Comparison of ENCODE assay signal across 12 cellular contexts in the genomic region with DNA sequence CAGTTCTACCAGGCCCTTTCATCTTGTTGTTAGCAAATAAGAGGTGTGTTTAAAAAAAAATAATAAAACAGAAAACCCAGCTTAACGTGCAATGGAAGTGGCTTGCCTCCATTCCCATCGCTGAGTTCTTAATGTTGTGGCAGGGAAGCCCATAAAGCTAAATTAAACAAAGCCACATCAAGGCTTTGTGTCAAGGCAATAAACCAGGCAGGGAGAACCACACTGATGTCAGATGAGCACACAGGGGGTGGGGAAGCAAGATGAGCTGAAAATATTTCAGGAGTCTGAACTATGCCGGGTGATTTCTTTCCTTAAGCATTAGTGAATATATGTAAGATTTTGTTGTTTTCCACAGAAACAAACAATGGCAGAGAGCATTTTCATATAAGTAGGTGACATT.
A peak's percentile ranks its signal among the peaks of the same experiment; 100 is the strongest.
DNase-seq lines count a peak whose midpoint lies in the region; ATAC-seq and TF ChIP-seq lines count a peak whose summit lies in the region.
"Had no signal": no experiment of that assay in that cellular context is flagged by ENCODE, and none has a peak within 500 bp of the region (broad histone marks: within the 10 kb centered on the region; RNA-seq: fewer than 3 reads in every experiment).

No MANE protein-coding gene starts in this region.

- no peaks in the 10 kb centered on the region for H3K9me3 Mint-ChIP-seq in nephron progenitor cell
- H3K9me3 Mint-ChIP-seq: T-cell had no signal

- H3K4me1 Mint-ChIP-seq in nephron progenitor cell: peaks cover 85% of the 10 kb centered on the region

- peak; percentile 10 for DNase-seq in DMS79 treated with DMSO at 0.1 percent for 48 hours (lab: John Stamatoyannopoulos, UW)
- DNase-seq in NCI-H1092 treated with DMSO at 0.1 percent for 48 hours (lab: John Stamatoyannopoulos, UW): peak; percentile 77
- peak; percentile 71 for DNase-seq in astrocyte of the spinal cord (ENCODE audit: low read depth, low spot score)
- no peak for DNase-seq in nephron progenitor cell
- DNase-seq in T-helper 1 cell: no peak
- DNase-seq in foreskin melanocyte: no peak
- no peak for DNase-seq in Kasumi-1 (lab: John Stamatoyannopoulos, UW)
- DNase-seq: aorta; Karpas-422; stimulated activated CD4-positive, alpha-beta T cell treated with anti-CD3 and anti-CD28 coated beads, Interleukin-4, amount 100 ng/mL, for 24 hours had no signal

- TF ChIP-seq CTCF in astrocyte of the spinal cord (IDR thresholded peaks at IDR 0.05; ENCODE audit: low read depth, low read length) (no peak), nephron progenitor cell (IDR thresholded peaks at IDR 0.05) (no peak)

- H3K4me3 Mint-ChIP-seq in nephron progenitor cell: peak overlapping the region; percentile 38

- no peaks in the 10 kb centered on the region for H3K36me3 Mint-ChIP-seq in nephron progenitor cell (ENCODE audit: low read depth)
- H3K36me3 Mint-ChIP-seq: T-cell had no signal

- H3K27me3 Mint-ChIP-seq in nephron progenitor cell (ENCODE audit: low read depth, poor library complexity): no peaks in the 10 kb centered on the region
- H3K27me3 Mint-ChIP-seq: T-cell had no signal

- no peak overlapping the region for H3K4me3 ChIP-seq in astrocyte of the spinal cord (ENCODE audit: low read depth, low read length)

- H3K27ac Mint-ChIP-seq in nephron progenitor cell: peak overlapping the region; percentile 44
- H3K27ac Mint-ChIP-seq: T-cell had no signal

- in situ Hi-C loops in astrocyte of the spinal cord (cut with HindIII; ENCODE audit: low sequenced_read_pairs): no loop called here

- ATAC-seq in GM21576 (IDR thresholded peaks at IDR 0.05; ENCODE audit: unreplicated experiment): no peak

Comparison
In these comparisons a context has a peak if more than half of its experiments do, and no peak if none do; other contexts are left out.
1. DNase-seq: peak in DMS79 treated with DMSO at 0.1 percent for 48 hours (single experiment), NCI-H1092 treated with DMSO at 0.1 percent for 48 hours (single experiment) and astrocyte of the spinal cord (single experiment); none in nephron progenitor cell (single experiment), T-helper 1 cell (0 of 5), foreskin melanocyte (single experiment) and Kasumi-1 (0 of 2).